29 cellular contexts compared by ENCODE assay signal in genomic region chr11:134322553-134322952, GRCh38. TPM values are rescaled to one million over a fixed set of nuclear protein-coding genes. Genes with fewer than 3 reads are reported as not detected.
"Had no signal": no experiment of that assay in that cellular context is flagged by ENCODE, and none has a peak within 500 bp of the region (broad histone marks: within the 10 kb centered on the region; RNA-seq: fewer than 3 reads in every experiment).

No MANE protein-coding gene starts in this region.

- H3K27me3 ChIP-seq: stomach, suprapubic skin, testis, thyroid gland, tibial artery, upper lobe of left lung, upper lobe of right lung, vagina had no signal

- H3K27ac ChIP-seq: stomach, suprapubic skin, testis, thoracic aorta, thyroid gland, tibial artery, tibial nerve, transverse colon, upper lobe of left lung, upper lobe of right lung, uterus, vagina had no signal

- H3K4me3 ChIP-seq: stomach, suprapubic skin, testis, thoracic aorta, thyroid gland, tibial artery, tibial nerve, transverse colon, upper lobe of left lung, upper lobe of right lung, uterus, vagina had no signal

- ATAC-seq: stimulated activated effector memory CD8-positive, alpha-beta T cell treated with anti-CD3 and anti-CD28 coated beads, Interleukin-12 subunit alpha, Interleukin-12 subunit beta, amount 100 ng/mL, for 72 hours; stimulated activated memory B cell treated with anti-CD40 and anti-IgM and Interleukin-4, amounts not matched to agents 10 μg/mL and 1 μg/mL and 100 μg/mL, for 72 hours; stimulated activated naive B cell treated with anti-CD40 and anti-IgM and Interleukin-4, amounts not matched to agents 10 μg/mL and 1 μg/mL and 100 μg/mL, for 72 hours; stimulated activated naive CD8-positive, alpha-beta T cell treated with anti-CD3 and anti-CD28 coated beads, Interleukin-15, amount 100 ng/mL, for 72 hours; stimulated activated naive CD8-positive, alpha-beta T cell treated with anti-CD3 and anti-CD28 coated beads, Interleukin-15, Interleukin-2, amounts not matched to agents 100 U/mL and 50 U/mL, for 24 hours; upper lobe of right lung had no signal

- H3K36me3 ChIP-seq: stomach, suprapubic skin, thoracic aorta, thyroid gland, tibial artery, tibial nerve, transverse colon, upper lobe of left lung, upper lobe of right lung, uterus, vagina had no signal

- H3K9me3 ChIP-seq: suprapubic skin, testis, thoracic aorta, thyroid gland, uterus, vagina had no signal

- FAIRE-seq: urothelium cell line had no signal

- H3K4me1 ChIP-seq: stomach, suprapubic skin, testis, thyroid gland, tibial artery, tibial nerve, transverse colon, upper lobe of left lung, upper lobe of right lung, uterus, vagina had no signal

- DNase-seq: stimulated activated CD4-positive, alpha-beta T cell treated with anti-CD3 and anti-CD28 coated beads, Interleukin-2, amount 100 ng/mL, for 48 hours; stimulated activated CD4-positive, alpha-beta T cell treated with anti-CD3 and anti-CD28 coated beads, Interleukin-4, amount 100 ng/mL, for 1 hour; stimulated activated CD4-positive, alpha-beta T cell treated with anti-CD3 and anti-CD28 coated beads, Interleukin-4, amount 100 ng/mL, for 24 hours; stimulated activated CD4-positive, alpha-beta T cell treated with anti-CD3 and anti-CD28 coated beads, Interleukin-4, amount 100 ng/mL, for 4 hours; stimulated activated CD8-positive, alpha-beta memory T cell treated with anti-CD3 and anti-CD28 coated beads, Interleukin-4, amount 100 ng/mL, for 48 hours; stimulated activated naive B cell treated with anti-CD40 and anti-IgM and Interleukin-4, amounts not matched to agents 10 μg/mL and 1 μg/mL and 100 μg/mL, for 72 hours; stimulated activated naive CD4-positive, alpha-beta T cell; stimulated activated naive CD4-positive, alpha-beta T cell treated with Interleukin-2 at 50 U/mL for 16 hours; stimulated activated naive CD8-positive, alpha-beta T cell treated with anti-CD3 and anti-CD28 coated beads, Interleukin-15, amount 100 ng/mL, for 72 hours; stimulated activated naive CD8-positive, alpha-beta T cell treated with anti-CD3 and anti-CD28 coated beads, Interleukin-15, Interleukin-2, amounts not matched to agents 100 U/mL and 50 U/mL, for 24 hours; stomach; substantia nigra; testis; thyroid gland; tibial artery; transverse colon; trophoblast cell; upper lobe of left lung; upper lobe of right lung; uterus had no signal

RNA-seq across cellular contexts. Expression of gene GLB1L3, which starts 46.4 kb away (rescaled TPM):
- total RNA-seq: stomach, subcutaneous adipose tissue, thoracic aorta, tibial nerve, ureter had no signal
